ENCODE assay signal across 10 cellular contexts in genomic region chr2:37085731-37086147, GRCh38. TPM values are rescaled to one million over a fixed set of nuclear protein-coding genes. Genes with fewer than 3 reads are reported as not detected.
DNase-seq lines count a peak whose midpoint lies in the region; ATAC-seq lines count a peak whose summit lies in the region.
"Had no signal": no experiment of that assay in that cellular context is flagged by ENCODE, and none has a peak within 500 bp of the region (broad histone marks: within the 10 kb centered on the region; RNA-seq: fewer than 3 reads in every experiment).

No MANE protein-coding gene starts in this region.

- H3K27ac Mint-ChIP-seq in T-helper 2 cell treated with Interferon-gamma antibody and Interleukin-4, amounts not matched to agents 5 μg/mL and 100 μg/mL, for 36 hours = no peak overlapping the region
- H3K27ac Mint-ChIP-seq: dendritic cell treated with granulocyte-macrophage colony-stimulating factor and Interleukin-4, amounts not matched to agents 40 ng/mL and 50 ng/mL, for 4 days had no signal

- H3K4me3 ChIP-seq in SK-N-MC = peak overlapping the region; percentile 17; the same call in 1 of the 2 replicates

- H3K9ac ChIP-seq in SK-N-MC (ENCODE audit: insufficient read length) = no peak overlapping the region

- ATAC-seq in GM21737 (IDR thresholded peaks at IDR 0.05; ENCODE audit: unreplicated experiment) = no peak
- no peak for ATAC-seq in GM21576 (IDR thresholded peaks at IDR 0.05; ENCODE audit: unreplicated experiment)

- no peak overlapping the region for H3K27ac ChIP-seq in SK-N-MC
- H3K27ac ChIP-seq: SJCRH30 had no signal

- H3K27me3 Mint-ChIP-seq in T-helper 2 cell treated with Interferon-gamma antibody and Interleukin-4, amounts not matched to agents 5 μg/mL and 100 μg/mL, for 36 hours (ENCODE audit: low read depth) = no peaks in the 10 kb centered on the region
- H3K27me3 Mint-ChIP-seq: dendritic cell treated with granulocyte-macrophage colony-stimulating factor and Interleukin-4, amounts not matched to agents 40 ng/mL and 50 ng/mL, for 4 days had no signal

- DNase-seq in AG20443 (ENCODE audit: low spot score) = peak; percentile 12
- peak; percentile 2 for DNase-seq in H4 (ENCODE audit: low spot score)
- no peak for DNase-seq in SK-N-MC (ENCODE audit: low read depth, low spot score)
- peak; percentile 8 for DNase-seq in foreskin melanocyte
- DNase-seq in ecto neural progenitor cell (ENCODE audit: low spot score) = no peak
- DNase-seq in T-helper 2 cell treated with Interferon-gamma antibody and Interleukin-4, amounts not matched to agents 5 μg/mL and 100 μg/mL, for 36 hours (ENCODE audit: low spot score) = no peak
- DNase-seq: SJCRH30 had no signal

- no peak overlapping the region for H3K4me3 Mint-ChIP-seq in T-helper 2 cell treated with Interferon-gamma antibody and Interleukin-4, amounts not matched to agents 5 μg/mL and 100 μg/mL, for 36 hours
- H3K4me3 Mint-ChIP-seq: dendritic cell treated with granulocyte-macrophage colony-stimulating factor and Interleukin-4, amounts not matched to agents 40 ng/mL and 50 ng/mL, for 4 days had no signal

- peaks cover 20% of the 10 kb centered on the region for H3K36me3 ChIP-seq in SK-N-MC (ENCODE audit: insufficient read depth, low read length)

- no peaks in the 10 kb centered on the region for H3K9me3 Mint-ChIP-seq in T-helper 2 cell treated with Interferon-gamma antibody and Interleukin-4, amounts not matched to agents 5 μg/mL and 100 μg/mL, for 36 hours
- H3K9me3 Mint-ChIP-seq: dendritic cell treated with granulocyte-macrophage colony-stimulating factor and Interleukin-4, amounts not matched to agents 40 ng/mL and 50 ng/mL, for 4 days had no signal

- peaks cover 25% of the 10 kb centered on the region for H3K4me1 Mint-ChIP-seq in T-helper 2 cell treated with Interferon-gamma antibody and Interleukin-4, amounts not matched to agents 5 μg/mL and 100 μg/mL, for 36 hours (ENCODE audit: low read depth)

- H3K9me3 ChIP-seq in SK-N-MC (ENCODE audit: low read depth, low read length) = no peaks in the 10 kb centered on the region
- H3K9me3 ChIP-seq: SJCRH30 had no signal

- H3K36me3 Mint-ChIP-seq in T-helper 2 cell treated with Interferon-gamma antibody and Interleukin-4, amounts not matched to agents 5 μg/mL and 100 μg/mL, for 36 hours (ENCODE audit: low read depth) = peaks cover 23% of the 10 kb centered on the region

RNA-seq across cellular contexts. Expression of gene GPATCH11, which starts 1.4 kb away (rescaled TPM):
- total RNA-seq in H4 (2014; rRNA removed; shearing (Covaris generic)) = 3.3 and 3.4 TPM in 2 replicates

RNA-seq across cellular contexts. Expression of gene HEATR5B, which starts 1.6 kb away (rescaled TPM):
- 1.4 and 1.6 TPM in 2 replicates for total RNA-seq in H4 (2014; rRNA removed; shearing (Covaris generic))

Comparison
In these comparisons a context has a peak if more than half of its experiments do, and no peak if none do; other contexts are left out.
1. DNase-seq: peak in AG20443 (single experiment), H4 (single experiment) and foreskin melanocyte (single experiment); none in SK-N-MC (single experiment), ecto neural progenitor cell (single experiment) and T-helper 2 cell treated with Interferon-gamma antibody and Interleukin-4, amounts not matched to agents 5 μg/mL and 100 μg/mL, for 36 hours (single experiment).